ENCODE assay signal across 8 cellular contexts in genomic region chr6:43428112-43428570, GRCh38. TPM values are rescaled to one million over a fixed set of nuclear protein-coding genes. Genes with fewer than 3 reads are reported as not detected.
DNase-seq lines count a peak whose midpoint lies in the region; ATAC-seq, FAIRE-seq and TF ChIP-seq lines count a peak whose summit lies in the region.

No MANE protein-coding gene starts in this region.

- no peak overlapping the region for H4K5ac ChIP-seq in mesendoderm (ENCODE audit: low read length)

- H3K36me3 ChIP-seq in CD4-positive, CD25-positive, alpha-beta regulatory T cell (ENCODE audit: control insufficient read depth, insufficient read depth, low read length): peaks cover 18% of the 10 kb centered on the region
- H3K36me3 ChIP-seq in body of pancreas (replicated peaks in 1 of 2; ENCODE audit: insufficient read depth in 1 of 2, low read depth in 2 of 2): peaks cover 0 to 2% of the 10 kb centered on the region in 2 donors
- no peaks in the 10 kb centered on the region for H3K36me3 ChIP-seq in mesendoderm (ENCODE audit: control insufficient read depth, insufficient read depth, low read length)
- H3K36me3 ChIP-seq in uterus: no peaks in the 10 kb centered on the region

- peak overlapping the region; percentile 87 for H3K4me3 ChIP-seq in CD4-positive, CD25-positive, alpha-beta regulatory T cell (ENCODE audit: low read depth, low read length)
- H3K4me3 ChIP-seq in body of pancreas (peak overlapping the region; percentile 54 to 84), mesendoderm (ENCODE audit: low read length) (peak overlapping the region; percentile 98), uterus (peak overlapping the region; percentile 62 to 93)

- H3K79me2 ChIP-seq in mesendoderm (ENCODE audit: control insufficient read depth, insufficient read depth, low read length): no peaks in the 10 kb centered on the region

- FAIRE-seq in urothelium cell line (lab: Jason Lieb, UNC): no peak

- 11 to 21% methylated on average over 5 to 12 of the region's 12 CpGs for WGBS in body of pancreas, 2 donors
- WGBS in mesendoderm (ENCODE audit: extremely low coverage, insufficient coverage, low lambda C conversion rate): no CpG with 5 or more reads among the region's 12 CpGs

- H3K4me2 ChIP-seq in mesendoderm (ENCODE audit: low read length): peak overlapping the region; percentile 73

- H2AK5ac ChIP-seq in mesendoderm (ENCODE audit: low read length): no peak overlapping the region

- H3K27ac Mint-ChIP-seq in CD4-positive, CD25-positive, alpha-beta regulatory T cell: peak overlapping the region; percentile 62 to 99 (median 98)

- peak in 1 of 2 donors; percentile 36 for ATAC-seq in CD4-positive, CD25-positive, alpha-beta regulatory T cell (ENCODE audit: low read depth in 2 of 2)
- peak; percentile 38 for ATAC-seq in HG03025 (IDR thresholded peaks at IDR 0.05; ENCODE audit: low FRiP score, unreplicated experiment)
- ATAC-seq in body of pancreas: no peak
- ATAC-seq in GM19023 (IDR thresholded peaks at IDR 0.05; ENCODE audit: unreplicated experiment): no peak
- ATAC-seq in GM18498 (IDR thresholded peaks at IDR 0.05; ENCODE audit: unreplicated experiment): no peak

- no peaks in the 10 kb centered on the region for H3K9me3 Mint-ChIP-seq in CD4-positive, CD25-positive, alpha-beta regulatory T cell

- no peak overlapping the region for H2BK5ac ChIP-seq in mesendoderm (ENCODE audit: low read length)

- H2BK120ac ChIP-seq in mesendoderm (ENCODE audit: low read depth, low read length): no peak overlapping the region

- H4K8ac ChIP-seq in mesendoderm (ENCODE audit: low read depth, low read length): no peak overlapping the region

- TF ChIP-seq POLR2A in body of pancreas (IDR thresholded peaks at IDR 0.05) (peak in 1 of 3 donors; percentile 32), uterus (IDR thresholded peaks at IDR 0.05) (no peak)

- H3K79me1 ChIP-seq in mesendoderm (ENCODE audit: low read length): peaks cover 2% of the 10 kb centered on the region

- H3K18ac ChIP-seq in mesendoderm (ENCODE audit: low read length): no peak overlapping the region

- no peak for DNase-seq in CD4-positive, CD25-positive, alpha-beta regulatory T cell
- DNase-seq in body of pancreas: no peak
- no peak for DNase-seq in mesendoderm
- DNase-seq in uterus: no peak
- no peak for DNase-seq in urothelium cell line (ENCODE audit: low spot score)

- intact Hi-C loops in body of pancreas (cut with DNase I): no loop called here
- intact Hi-C loops in uterus (cut with DNase I; ENCODE audit: low total_unique reads): no loop called here

- no peak for TF ChIP-seq CTCF in body of pancreas (IDR thresholded peaks at IDR 0.05)
- TF ChIP-seq CTCF in uterus (IDR thresholded peaks at IDR 0.05): no peak

- no peaks in the 10 kb centered on the region for H3K9me3 ChIP-seq in CD4-positive, CD25-positive, alpha-beta regulatory T cell (ENCODE audit: control insufficient read depth in 2 of 2, low read length in 2 of 2)
- no peaks in the 10 kb centered on the region for H3K9me3 ChIP-seq in body of pancreas
- no peaks in the 10 kb centered on the region for H3K9me3 ChIP-seq in uterus

- H3K56ac ChIP-seq in mesendoderm (ENCODE audit: low read length): peak overlapping the region; percentile 100

- H3K27me3 Mint-ChIP-seq in CD4-positive, CD25-positive, alpha-beta regulatory T cell: peaks cover 4% of the 10 kb centered on the region

- no peak overlapping the region for H3K23ac ChIP-seq in mesendoderm (ENCODE audit: low read length)

- H3K4me3 Mint-ChIP-seq in CD4-positive, CD25-positive, alpha-beta regulatory T cell: peak overlapping the region; percentile 97

- H3K4ac ChIP-seq in mesendoderm (ENCODE audit: low read depth, low read length): no peak overlapping the region

- H3K9ac ChIP-seq in mesendoderm (ENCODE audit: low read length): peak overlapping the region; percentile 100

- no peak overlapping the region for H2BK15ac ChIP-seq in mesendoderm (replicated peaks; ENCODE audit: low read depth)

- peak overlapping the region; percentile 88 for H3K27ac ChIP-seq in CD4-positive, CD25-positive, alpha-beta regulatory T cell (ENCODE audit: insufficient read depth, low read length, poor library complexity, severe bottlenecking)
- H3K27ac ChIP-seq in body of pancreas (peak overlapping the region; percentile 70 to 91 (median 88)), mesendoderm (ENCODE audit: low read depth, low read length) (peak overlapping the region; percentile 34), uterus (peak overlapping the region; percentile 82 to 88)

- no peaks in the 10 kb centered on the region for H3K27me3 ChIP-seq in CD4-positive, CD25-positive, alpha-beta regulatory T cell (ENCODE audit: control insufficient read depth, insufficient read depth, low read length)
- H3K27me3 ChIP-seq in body of pancreas (no peaks in the 10 kb centered on the region), mesendoderm (ENCODE audit: insufficient read depth, low read length, poor library complexity) (no peaks in the 10 kb centered on the region), uterus (no peaks in the 10 kb centered on the region)

- no peaks in the 10 kb centered on the region for H3K36me3 Mint-ChIP-seq in CD4-positive, CD25-positive, alpha-beta regulatory T cell

- H3K4me1 ChIP-seq in CD4-positive, CD25-positive, alpha-beta regulatory T cell (ENCODE audit: control insufficient read depth, insufficient read depth, low read length, poor library complexity, severe bottlenecking): peaks cover 18% of the 10 kb centered on the region
- H3K4me1 ChIP-seq in body of pancreas (peaks cover 23% of the 10 kb centered on the region), mesendoderm (ENCODE audit: control insufficient read depth, low read depth, low read length) (peaks cover 5% of the 10 kb centered on the region), uterus (peaks cover 4 to 5% of the 10 kb centered on the region in 2 donors)

- peaks cover 13 to 36% (median 23%) of the 10 kb centered on the region in 4 donors for H3K4me1 Mint-ChIP-seq in CD4-positive, CD25-positive, alpha-beta regulatory T cell

RNA-seq across cellular contexts. Expression of gene ABCC10, which starts 0.8 kb away (rescaled TPM):
- total RNA-seq in CD4-positive, CD25-positive, alpha-beta regulatory T cell: 81.7 TPM
- 10 to 100 TPM; 17.9 to 23.3 (median 18.5) TPM for polyA plus RNA-seq in CD4-positive, CD25-positive, alpha-beta regulatory T cell
- total RNA-seq in body of pancreas: 10 to 100 TPM; 17.1 to 44.5 TPM
- polyA plus RNA-seq in mesendoderm (2013, experiment 1 of 2): 10.6 TPM
- 10.0 TPM for polyA plus RNA-seq in mesendoderm (2013, experiment 2 of 2)
- 10 to 100 TPM in 2 of 4 donors, 1 to 10 TPM in 1, under 1 TPM in 1; 0.59 to 35.5 (median 10.7) TPM for total RNA-seq in uterus

RNA-seq across cellular contexts. Expression of gene DLK2, which starts 27.2 kb away (rescaled TPM):
- 0.76 TPM for total RNA-seq in CD4-positive, CD25-positive, alpha-beta regulatory T cell
- under 1 TPM in 3 of 4 donors, not detected in 1; 0.20 to 0.87 (median 0.70) TPM for polyA plus RNA-seq in CD4-positive, CD25-positive, alpha-beta regulatory T cell
- not detected for total RNA-seq in body of pancreas
- 0.13 TPM for polyA plus RNA-seq in mesendoderm (2013, experiment 1 of 2)
- polyA plus RNA-seq in mesendoderm (2013, experiment 2 of 2): 0.29 TPM
- total RNA-seq in uterus: 1 to 10 TPM in 2 of 4 donors, not detected in 2; 1.9 to 3.3 TPM

RNA-seq across cellular contexts. Expression of gene TJAP1, which starts 49.2 kb away (rescaled TPM):
- 36.3 TPM for total RNA-seq in CD4-positive, CD25-positive, alpha-beta regulatory T cell
- polyA plus RNA-seq in CD4-positive, CD25-positive, alpha-beta regulatory T cell: 1 to 10 TPM; 5.5 to 9.5 (median 6.6) TPM
- total RNA-seq in body of pancreas (10 to 100 TPM; 16.9 to 47.5 TPM), uterus (10 to 100 TPM; 12.8 to 40.8 (median 21.9) TPM)
- polyA plus RNA-seq in mesendoderm (2013, experiment 1 of 2): 28.1 TPM
- polyA plus RNA-seq in mesendoderm (2013, experiment 2 of 2): 25.9 TPM

RNA-seq across cellular contexts. Expression of gene ZNF318, which starts 58.7 kb away (rescaled TPM):
- 32.9 TPM for total RNA-seq in CD4-positive, CD25-positive, alpha-beta regulatory T cell
- polyA plus RNA-seq in CD4-positive, CD25-positive, alpha-beta regulatory T cell: 1 to 10 TPM; 4.3 to 6.3 (median 5.6) TPM
- total RNA-seq in body of pancreas (10 to 100 TPM; 14.0 to 14.5 TPM), uterus (10 to 100 TPM in 3 of 4 donors, 1 to 10 TPM in 1; 3.8 to 38.0 (median 24.0) TPM)
- polyA plus RNA-seq in mesendoderm (2013, experiment 1 of 2): 6.2 TPM
- 6.5 TPM for polyA plus RNA-seq in mesendoderm (2013, experiment 2 of 2)

Comparison
In these comparisons a context has a peak if more than half of its experiments do, and no peak if none do; other contexts are left out.
1. H3K27ac ChIP-seq: peak in every context shown above with its lines; median percentile 88 in CD4-positive, CD25-positive, alpha-beta regulatory T cell; 88 in body of pancreas; 85 in uterus; 34 in mesendoderm.